In the genomic region with DNA sequence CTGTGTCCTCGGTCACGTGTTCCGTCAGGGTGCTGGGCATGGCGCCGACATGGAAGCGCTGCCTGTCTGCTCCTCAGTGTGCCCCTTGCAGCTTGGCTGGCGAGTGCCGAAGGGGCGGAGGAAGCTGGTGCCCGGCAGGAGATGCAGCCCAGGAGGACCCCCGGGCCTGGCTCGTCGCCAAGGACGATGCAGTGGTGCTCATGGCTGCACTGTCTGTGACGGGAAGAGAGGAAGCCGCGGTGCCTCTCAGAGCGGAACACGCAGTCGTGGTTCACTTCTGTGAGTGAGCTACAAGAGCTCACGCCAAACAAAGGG, we compare ENCODE assay signal across 24 cellular contexts. TPM values are rescaled to one million over a fixed set of nuclear protein-coding genes. Genes with fewer than 3 reads are reported as not detected.
A peak's percentile ranks its signal among the peaks of the same experiment; 100 is the strongest.
DNase-seq lines count a peak whose midpoint lies in the region; ATAC-seq, FAIRE-seq and TF ChIP-seq lines count a peak whose summit lies in the region.
"Had no signal": no experiment of that assay in that cellular context is flagged by ENCODE, and none has a peak within 500 bp of the region (broad histone marks: within the 10 kb centered on the region; RNA-seq: fewer than 3 reads in every experiment).

No MANE protein-coding gene starts in this region.

- no peak overlapping the region for H3K27ac ChIP-seq in right atrium auricular region
- H3K27ac ChIP-seq in H1 (ENCODE audit: low read depth, low read length), result no peak overlapping the region
- no peak overlapping the region for H3K27ac ChIP-seq in transverse colon
- no peak overlapping the region for H3K27ac ChIP-seq in Karpas-422 (ENCODE audit: low read length)
- H3K27ac ChIP-seq: ascending aorta, epithelial cell of prostate, foreskin keratinocyte, prostate gland had no signal

- 99% methylated on average over 17 of the region's 21 CpGs; no CpG with 5 or more reads in 1 of the 2 experiments for WGBS in H1 (ENCODE audit: extremely low coverage in 1 of 2, insufficient coverage in 1 of 2, insufficient read length in 1 of 2, insufficient replicate concordance in 2 of 2, low coverage in 1 of 2, low lambda C conversion rate in 2 of 2, missing lambda C conversion rate in 1 of 2), 2 experiments
- 60 to 72% methylated on average over 2 to 18 of the region's 21 CpGs for WGBS in transverse colon (ENCODE audit: low coverage in 1 of 2), 2 donors

- no peaks in the 10 kb centered on the region for H3K9me2 ChIP-seq in Karpas-422 (replicated peaks; ENCODE audit: insufficient read depth, low read length)

- no peak overlapping the region for H4K91ac ChIP-seq in H1 (replicated peaks; ENCODE audit: insufficient read length, low read length)

- CTCF ChIA-PET in H1 (lab: Charles Lee; ENCODE audit: partially characterized antibody), result interaction anchor here (0.6 to 0.8 kb wide), 2 partner anchors 151 to 239 kb away, joined by 3 read pairs; no protein-coding TSS in a partner anchor

- DNase-seq in Right ventricle myocardium superior (peak; percentile 38), right atrium auricular region (ENCODE audit: low spot score) (no peak), H1 (ENCODE audit: low read depth in 1 of 2, low spot score in 2 of 2) (peak in 1 of 2 experiments; percentile 37), natural killer cell (peak; percentile 14), transverse colon (peak; percentile 7), NCI-H69 (lab: John Stamatoyannopoulos, UW) (no peak), Karpas-422 (no peak), NCI-H1417 treated with DMSO at 0.1 percent for 48 hours (lab: John Stamatoyannopoulos, UW) (no peak)
- DNase-seq: activated CD4-positive, alpha-beta T cell treated with anti-CD3 and anti-CD28 coated beads, Interleukin-2, amount 10 ng/mL, durations not matched to agents 7 days and 5 days; cerebellar nuclear complex; COR-L47; foreskin keratinocyte; hippocampal formation; NCI-H1105 treated with DMSO at 0.1 percent for 48 hours; NCI-H526; SHP77; stimulated activated CD4-positive, alpha-beta T cell treated with anti-CD3 and anti-CD28 coated beads, Interleukin-12 subunit alpha, Interleukin-12 subunit beta, amount 100 ng/mL, for 4 hours had no signal

- H3K23me2 ChIP-seq in H1 (ENCODE audit: low read depth, low read length), result no peaks in the 10 kb centered on the region

- no peaks in the 10 kb centered on the region for H3K9me3 Mint-ChIP-seq in natural killer cell
- H3K9me3 Mint-ChIP-seq: activated naive CD4-positive, alpha-beta T cell treated with anti-CD3 and anti-CD28 coated beads, Interleukin-2, amount 50 U/mL, for 24 hours had no signal

- H3K9me3 ChIP-seq in right atrium auricular region (no peaks in the 10 kb centered on the region), H1 (ENCODE audit: insufficient read depth in 2 of 2, low read depth in 1 of 2, low read length in 1 of 2) (no peaks in the 10 kb centered on the region), transverse colon (no peaks in the 10 kb centered on the region), Karpas-422 (ENCODE audit: low read length) (no peaks in the 10 kb centered on the region)
- H3K9me3 ChIP-seq: ascending aorta, prostate gland had no signal

- no peak overlapping the region for H3K23ac ChIP-seq in H1 (ENCODE audit: insufficient read length)

- no peak overlapping the region for H4K5ac ChIP-seq in H1 (ENCODE audit: insufficient read length, low read depth, low read length)

- TF ChIP-seq EP300 in H1 (IDR thresholded peaks at IDR 0.05; ENCODE audit: borderline replicate concordance in 1 of 2, low read depth in 2 of 2, low read length in 2 of 2) (no peak), transverse colon (IDR thresholded peaks at IDR 0.05; ENCODE audit: low read depth) (no peak)

- POLR2A ChIA-PET in H1 (lab: Charles Lee; ENCODE audit: partially characterized antibody), result no interaction called here

- no peak overlapping the region for H3K4ac ChIP-seq in H1 (replicated peaks; ENCODE audit: insufficient read length, low read depth, low read length)

- no peaks in the 10 kb centered on the region for H3K27me3 ChIP-seq in right atrium auricular region
- peaks cover 0 to 19% (median 12%) of the 10 kb centered on the region in 4 experiments; a peak in 6 of 7 replicates for H3K27me3 ChIP-seq in H1 (replicated peaks in 1 of 4; ENCODE audit: control insufficient read depth in 3 of 4, extremely low read depth in 1 of 4, insufficient read depth in 3 of 4, low read length in 3 of 4)
- peaks cover 50% of the 10 kb centered on the region for H3K27me3 ChIP-seq in transverse colon
- no peaks in the 10 kb centered on the region for H3K27me3 ChIP-seq in Karpas-422 (ENCODE audit: low read length)

- H3K4me1 ChIP-seq in right atrium auricular region (peaks cover 0 to 14% of the 10 kb centered on the region in 2 donors), H1 (replicated peaks in 1 of 4; ENCODE audit: control insufficient read depth in 3 of 4, insufficient read depth in 4 of 4, low read length in 3 of 4) (no peaks in the 10 kb centered on the region; a peak in 1 of 7 replicates), transverse colon (peaks cover 3 to 31% (median 21%) of the 10 kb centered on the region in 4 donors), Karpas-422 (ENCODE audit: low read length) (no peaks in the 10 kb centered on the region)
- H3K4me1 ChIP-seq: foreskin keratinocyte, prostate gland had no signal

- no peaks in the 10 kb centered on the region for H3K4me1 Mint-ChIP-seq in natural killer cell
- H3K4me1 Mint-ChIP-seq: activated CD4-positive, alpha-beta T cell treated with anti-CD3 and anti-CD28 coated beads, Interleukin-2, amount 10 ng/mL, durations not matched to agents 7 days and 5 days had no signal

- no peak overlapping the region for H3K4me3 Mint-ChIP-seq in natural killer cell
- H3K4me3 Mint-ChIP-seq: activated CD4-positive, alpha-beta T cell treated with anti-CD3 and anti-CD28 coated beads, Interleukin-2, amount 10 ng/mL, durations not matched to agents 7 days and 5 days; activated naive CD4-positive, alpha-beta T cell treated with anti-CD3 and anti-CD28 coated beads, Interleukin-2, amount 50 U/mL, for 24 hours; nephron had no signal

- in situ Hi-C loops in transverse colon (cut with MboI; ENCODE audit: low pct_ligation_motif_present in 1 of 4, low pct_unique_long_range_greater_than_20kb in 1 of 4, low sequenced_read_pairs in 3 of 4), result no loop called here

- no peak for TF ChIP-seq RAD21 in H1 (IDR thresholded peaks at IDR 0.05 in 1 of 2, conservative IDR thresholded peaks at IDR 0.05 in 1 of 2; ENCODE audit: low read depth in 2 of 2, low read length in 2 of 2)

- no peak overlapping the region for H2AK5ac ChIP-seq in H1 (ENCODE audit: low read depth, low read length)

- H3K4me2 ChIP-seq in H1 (ENCODE audit: insufficient read depth in 1 of 2, low read depth in 2 of 2, low read length in 2 of 2) (no peak overlapping the region), Karpas-422 (ENCODE audit: low read depth, low read length, poor library complexity, severe bottlenecking) (no peak overlapping the region)

- H4K8ac ChIP-seq in H1 (ENCODE audit: extremely low read depth, insufficient read depth, low read length), result no peak overlapping the region

- H3K36me3 Mint-ChIP-seq in natural killer cell, result no peaks in the 10 kb centered on the region
- H3K36me3 Mint-ChIP-seq: activated naive CD4-positive, alpha-beta T cell treated with anti-CD3 and anti-CD28 coated beads, Interleukin-2, amount 50 U/mL, for 24 hours had no signal

- H2BK120ac ChIP-seq in H1 (replicated peaks; ENCODE audit: low read depth, low read length), result no peak overlapping the region

- H2AFZ ChIP-seq in H1 (ENCODE audit: low read length), result no peak overlapping the region
- no peak overlapping the region for H2AFZ ChIP-seq in Karpas-422 (ENCODE audit: low read length)

- no peak overlapping the region for H3K4me3 ChIP-seq in right atrium auricular region
- no peak overlapping the region for H3K4me3 ChIP-seq in H1 (ENCODE audit: extremely low read depth in 1 of 4, insufficient read depth in 2 of 4, low read depth in 3 of 4, low read length in 4 of 4)
- no peak overlapping the region for H3K4me3 ChIP-seq in transverse colon
- H3K4me3 ChIP-seq in Karpas-422 (ENCODE audit: low read length), result no peak overlapping the region
- H3K4me3 ChIP-seq: ascending aorta, prostate gland had no signal

- TF ChIP-seq POLR2A in H1 (IDR thresholded peaks at IDR 0.05; ENCODE audit: control extremely low read depth in 1 of 2, low read depth in 2 of 2, low read length in 2 of 2) (no peak), transverse colon (IDR thresholded peaks at IDR 0.05) (no peak)

- TF ChIP-seq CTCF in right atrium auricular region (IDR thresholded peaks at IDR 0.05), result no peak
- no peak for TF ChIP-seq CTCF in H1 (IDR thresholded peaks at IDR 0.05; ENCODE audit: control extremely low read depth in 1 of 3, insufficient read depth in 1 of 3, low read depth in 1 of 3, low read length in 3 of 3)
- no peak for TF ChIP-seq CTCF in natural killer cell (IDR thresholded peaks at IDR 0.05)
- TF ChIP-seq CTCF in transverse colon (IDR thresholded peaks at IDR 0.05), result no peak

- no peak overlapping the region for H2BK5ac ChIP-seq in H1 (ENCODE audit: low read depth, low read length)

- H4K20me1 ChIP-seq in H1 (replicated peaks in 1 of 2; ENCODE audit: control insufficient read depth in 1 of 2, insufficient read depth in 2 of 2, low read length in 2 of 2), result peaks cover 0 to 2% of the 10 kb centered on the region in 2 experiments
- H4K20me1 ChIP-seq in Karpas-422 (ENCODE audit: insufficient read depth, low read depth, low read length), result no peaks in the 10 kb centered on the region

- H3K79me2 ChIP-seq in H1 (ENCODE audit: control insufficient read depth in 1 of 2, insufficient read depth in 2 of 2, low read length in 2 of 2) (no peaks in the 10 kb centered on the region), Karpas-422 (ENCODE audit: low read length) (no peaks in the 10 kb centered on the region)

- peaks cover 24 to 32% of the 10 kb centered on the region in 2 donors for H3K27me3 Mint-ChIP-seq in natural killer cell (ENCODE audit: low read depth in 2 of 2)

- H2BK15ac ChIP-seq in H1 (ENCODE audit: low read length), result peak overlapping the region; percentile 81; the same call in 1 of the 2 replicates

- no peak overlapping the region for H3K14ac ChIP-seq in H1 (ENCODE audit: insufficient read length)

- H3K9ac ChIP-seq in H1 (replicated peaks in 1 of 4; ENCODE audit: extremely low read depth in 1 of 4, low read depth in 3 of 4, low read length in 3 of 4) (no peak overlapping the region), Karpas-422 (ENCODE audit: low read length) (no peak overlapping the region)

- no peak overlapping the region for H2BK12ac ChIP-seq in H1 (ENCODE audit: low read depth, low read length)

- no peak overlapping the region for H3K56ac ChIP-seq in H1 (replicated peaks; ENCODE audit: insufficient read length, low read depth, low read length)

- H2BK20ac ChIP-seq in H1 (ENCODE audit: low read length), result no peak overlapping the region

- FAIRE-seq in H1 (lab: Jason Lieb, UNC), result no peak
- FAIRE-seq: keratinocyte had no signal

- H3K27ac Mint-ChIP-seq in natural killer cell, result no peak overlapping the region
- H3K27ac Mint-ChIP-seq: activated CD4-positive, alpha-beta T cell treated with anti-CD3 and anti-CD28 coated beads, Interleukin-2, amount 10 ng/mL, durations not matched to agents 7 days and 5 days; activated naive CD4-positive, alpha-beta T cell treated with anti-CD3 and anti-CD28 coated beads, Interleukin-2, amount 50 U/mL, for 24 hours; nephron had no signal

- ATAC-seq in Right ventricle myocardium superior (ENCODE audit: poor library complexity) (no peak), natural killer cell (no peak)
- ATAC-seq: foreskin keratinocyte, HCT116 had no signal

- no peak overlapping the region for H3K18ac ChIP-seq in H1 (ENCODE audit: extremely low read depth, low read length)

- H3K36me3 ChIP-seq in right atrium auricular region (no peaks in the 10 kb centered on the region), H1 (ENCODE audit: control insufficient read depth in 2 of 4, insufficient read depth in 4 of 4, low read length in 3 of 4) (no peaks in the 10 kb centered on the region), transverse colon (no peaks in the 10 kb centered on the region), Karpas-422 (ENCODE audit: insufficient read depth, low read length) (no peaks in the 10 kb centered on the region)
- H3K36me3 ChIP-seq: ascending aorta, prostate gland had no signal

- H3K79me1 ChIP-seq in H1 (ENCODE audit: low read depth, low read length), result no peaks in the 10 kb centered on the region

- intact Hi-C loops in Right ventricle myocardium superior (cut with DNase I), result no loop called here
- intact Hi-C loops in natural killer cell (cut with micrococcal nuclease), result no loop called here
- intact Hi-C loops in transverse colon (cut with DNase I; ENCODE audit: low total_unique reads), result loop anchor here (2.0 kb wide), 1 partner anchor 61 kb away; no protein-coding TSS in a partner anchor

RNA-seq across cellular contexts. Expression of a gene that starts 38.1 kb away (rescaled TPM):
- total RNA-seq in Right ventricle myocardium superior (22.2 TPM), right atrium auricular region (10 to 100 TPM; 30.3 to 47.1 TPM), natural killer cell (10 to 100 TPM; 28.0 to 39.8 (median 32.5) TPM), transverse colon (10 to 100 TPM; 11.7 to 15.9 (median 14.2) TPM)
- total RNA-seq in H1 (2021; fragmentation: NEBNext Ultra II Directional; extraction: Animal tissue kit (Norgen Biotek cat#: 25700)), result 18.8 and 18.9 TPM in 2 replicates
- 34.6 and 38.9 TPM in 2 replicates for polyA plus RNA-seq in H1 (2011; rRNA removed)
- 27.7 TPM for polyA plus RNA-seq in H1 (2011; cell fraction: cytosol; rRNA removed)
- polyA plus RNA-seq in H1 (2011; cell fraction: nucleus; rRNA removed), result 30.1 TPM
- 12.6 to 21.8 TPM (median 19.7 TPM) in 4 replicates for polyA plus RNA-seq in H1 (2012, experiment 1 of 2)
- polyA plus RNA-seq in H1 (2012, experiment 2 of 2), result 15.6 TPM
- 21.1 TPM for polyA plus RNA-seq in H1 (2013, experiment 1 of 2)
- 22.9 TPM for polyA plus RNA-seq in H1 (2013, experiment 2 of 2)
- polyA minus RNA-seq in H1 (2011; rRNA and poly(A)+ RNA removed), result 72.8 and 101 TPM in 2 replicates
- 20.7 TPM for polyA minus RNA-seq in H1 (2011; cell fraction: cytosol; rRNA and poly(A)+ RNA removed)
- polyA minus RNA-seq in H1 (2011; cell fraction: nucleus; rRNA and poly(A)+ RNA removed), result 22.0 TPM
- 0.76 TPM in 1 of 2 replicates, not detected in the other for total RNA-seq in Karpas-422 (2014; rRNA removed; shearing (Covaris generic); ENCODE audit: low replicate concordance)

RNA-seq across cellular contexts. Expression of a gene that starts 56.3 kb away (rescaled TPM):
- total RNA-seq in Right ventricle myocardium superior (0.19 TPM), right atrium auricular region (not detected), natural killer cell (under 1 TPM; 0.19 to 0.80 (median 0.61) TPM), transverse colon (1 to 10 TPM; 1.7 to 4.1 (median 2.8) TPM)
- total RNA-seq in H1 (2021; fragmentation: NEBNext Ultra II Directional; extraction: Animal tissue kit (Norgen Biotek cat#: 25700)), result not detected in 2 replicates
- 0.11 and 0.14 TPM in 2 replicates for polyA plus RNA-seq in H1 (2011; rRNA removed)
- polyA plus RNA-seq in H1 (2011; cell fraction: cytosol; rRNA removed), result 0.10 TPM
- polyA plus RNA-seq in H1 (2011; cell fraction: nucleus; rRNA removed), result 0.57 TPM
- polyA plus RNA-seq in H1 (2012, experiment 1 of 2), result 0.20 to 0.67 TPM (median 0.33 TPM) in 4 replicates
- 0.08 TPM for polyA plus RNA-seq in H1 (2012, experiment 2 of 2)
- 0.14 TPM for polyA plus RNA-seq in H1 (2013, experiment 1 of 2)
- polyA plus RNA-seq in H1 (2013, experiment 2 of 2), result 0.06 TPM
- polyA minus RNA-seq in H1 (2011; rRNA and poly(A)+ RNA removed), result 0.07 and 0.09 TPM in 2 replicates
- polyA minus RNA-seq in H1 (2011; cell fraction: cytosol; rRNA and poly(A)+ RNA removed), result not detected
- polyA minus RNA-seq in H1 (2011; cell fraction: nucleus; rRNA and poly(A)+ RNA removed), result 0.20 TPM
- total RNA-seq in Karpas-422 (2014; rRNA removed; shearing (Covaris generic); ENCODE audit: low replicate concordance), result not detected in 2 replicates
- total RNA-seq: ascending aorta, foreskin keratinocyte had no signal
- polyA plus RNA-seq: foreskin keratinocyte, keratinocyte had no signal

Comparison
In these comparisons a context has a peak if more than half of its experiments do, and no peak if none do; other contexts are left out.
1. DNase-seq: peak in Right ventricle myocardium superior (single experiment), natural killer cell (single experiment) and transverse colon (single experiment); none in right atrium auricular region (single experiment), NCI-H69 (single experiment), Karpas-422 (single experiment) and NCI-H1417 treated with DMSO at 0.1 percent for 48 hours (single experiment).